ENCODE assay signal across 8 cellular contexts in the genomic region with DNA sequence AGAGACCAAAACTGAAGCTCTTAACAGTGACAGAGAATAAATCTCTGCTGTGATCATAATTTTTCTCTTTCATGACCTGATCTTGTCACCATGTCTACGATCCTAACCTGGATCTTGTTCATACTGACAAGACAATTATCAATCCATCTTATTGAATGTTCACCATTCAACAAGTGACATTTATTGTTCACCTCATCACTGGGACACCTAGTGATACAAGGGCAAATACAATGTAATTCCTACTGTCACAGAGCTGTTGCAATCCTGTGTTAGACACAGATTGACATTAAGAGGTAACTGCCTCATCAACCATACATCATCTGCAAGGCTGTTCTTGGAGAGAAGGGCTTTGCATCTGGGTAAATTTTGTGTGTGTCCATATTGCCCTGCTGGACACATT.
"Had no signal": no experiment of that assay in that cellular context is flagged by ENCODE, and none has a peak within 500 bp of the region (broad histone marks: within the 10 kb centered on the region; RNA-seq: fewer than 3 reads in every experiment).

No MANE protein-coding gene starts in this region.

- ATAC-seq: GM12878 had no signal

- FAIRE-seq: G401.6, GM12878, GM12891, GM12892, GM18507, GM19239 had no signal

- DNase-seq: GDM1, GF-D8 had no signal

- H3K4me3 ChIP-seq: GM12878 had no signal
